In the genomic region with DNA sequence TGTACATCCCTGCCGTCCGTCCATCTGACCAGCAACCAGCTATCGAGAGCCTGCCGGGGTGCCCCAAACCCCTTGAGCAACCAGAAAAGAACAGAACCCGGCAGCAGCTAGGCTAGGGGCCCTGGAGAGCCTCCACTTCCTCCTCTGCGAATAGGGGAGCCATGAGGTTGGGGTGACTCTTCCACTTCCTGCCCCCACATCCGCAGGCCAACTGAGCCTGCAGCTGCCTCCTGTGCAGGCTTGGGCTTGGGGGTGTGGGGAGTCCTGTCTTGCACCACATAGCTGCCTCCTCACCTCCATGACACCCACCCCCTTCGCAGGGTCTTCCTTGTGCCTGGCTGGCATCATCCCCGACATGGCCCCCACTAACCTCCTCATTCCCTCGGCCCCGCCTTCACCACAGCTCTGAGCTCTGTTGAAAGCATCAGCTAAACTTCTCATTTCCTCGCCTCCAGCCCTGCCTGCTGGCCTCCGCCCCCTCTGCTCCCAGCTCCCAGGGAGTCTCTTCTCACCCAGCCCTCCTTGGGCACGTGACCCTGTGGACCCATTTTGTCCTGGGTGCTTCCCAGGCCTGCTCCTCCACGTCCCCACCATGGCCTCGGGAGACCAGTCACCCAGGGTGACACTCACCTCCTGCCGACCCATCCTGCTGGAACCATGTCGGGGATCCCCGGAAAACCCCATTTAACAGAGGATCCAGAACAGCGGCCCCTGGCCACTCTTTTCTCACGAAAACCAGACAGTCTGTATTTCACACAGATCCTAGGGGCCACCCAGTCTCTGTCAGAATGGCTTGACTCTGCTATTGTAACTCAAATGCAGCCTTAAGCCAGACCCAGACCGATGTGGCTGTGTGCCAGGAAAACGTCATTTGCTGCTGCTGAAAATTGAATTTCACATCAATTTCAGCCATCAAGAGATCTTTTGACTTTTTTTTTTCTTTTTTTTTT, we compare ENCODE assay signal across 8 cellular contexts. TPM values are rescaled to one million over a fixed set of nuclear protein-coding genes. Genes with fewer than 3 reads are reported as not detected.
DNase-seq lines count a peak whose midpoint lies in the region; ATAC-seq and TF ChIP-seq lines count a peak whose summit lies in the region.

No MANE protein-coding gene starts in this region.

- intact Hi-C loops in left ventricle myocardium superior (cut with micrococcal nuclease): no loop called here

- ATAC-seq in GM18511 (IDR thresholded peaks at IDR 0.05; ENCODE audit: unreplicated experiment) (peak; percentile 79), HG02884 (IDR thresholded peaks at IDR 0.05; ENCODE audit: unreplicated experiment) (peak; percentile 54), left ventricle myocardium superior (peak; percentile 81), GM18519 (IDR thresholded peaks at IDR 0.05; ENCODE audit: low FRiP score, unreplicated experiment) (no peak)

- TF ChIP-seq POLR2A in Raji (IDR thresholded peaks at IDR 0.05; ENCODE audit: insufficient read depth, low read depth, low read length): peak; percentile 39

- DNase-seq in activated gamma-delta T cell treated with anti-CD3 and anti-CD28 coated beads, Interleukin-2, amount 50 U/mL, for 16 hours (ENCODE audit: low read depth): peak; percentile 60
- DNase-seq in left ventricle myocardium superior (peak; percentile 70), NCI-H1105 (lab: John Stamatoyannopoulos, UW) (no peak)
- DNase-seq in stimulated activated CD4-positive, alpha-beta T cell treated with anti-CD3 and anti-CD28 coated beads, Interleukin-15, amount 100 ng/mL, for 24 hours: peak; percentile 74

RNA-seq across cellular contexts. Expression of a gene that starts 50.4 kb away (rescaled TPM):
- 38.1 TPM for total RNA-seq in left ventricle myocardium superior

RNA-seq across cellular contexts. Expression of a gene that starts 50.8 kb away (rescaled TPM):
- total RNA-seq in left ventricle myocardium superior: 6.1 TPM
